ENCODE assay signal across 19 cellular contexts in the genomic region with DNA sequence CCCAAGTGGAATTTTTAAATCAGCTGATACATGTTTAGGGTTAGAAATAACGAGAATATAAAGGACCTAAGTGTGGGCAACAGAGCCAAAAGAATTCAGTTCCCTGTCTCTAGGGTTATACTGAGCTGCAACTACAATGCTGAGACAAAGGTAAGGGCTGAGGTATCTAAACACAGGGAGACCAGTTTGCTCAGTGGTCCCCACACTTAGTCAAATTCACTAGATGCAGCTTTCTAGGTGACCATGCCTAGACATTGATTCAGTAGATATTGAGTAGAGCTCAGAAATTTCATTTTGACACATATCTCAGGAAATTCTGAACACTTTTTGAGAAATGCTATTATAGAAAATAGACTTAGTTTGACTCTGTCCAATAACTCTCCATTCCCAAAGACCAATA.
DNase-seq lines count a peak whose midpoint lies in the region; ATAC-seq and TF ChIP-seq lines count a peak whose summit lies in the region.
"Had no signal": no experiment of that assay in that cellular context is flagged by ENCODE, and none has a peak within 500 bp of the region (broad histone marks: within the 10 kb centered on the region; RNA-seq: fewer than 3 reads in every experiment).

No MANE protein-coding gene starts in this region.

- CTCF ChIA-PET in activated CD8-positive, alpha-beta memory T cell treated with anti-CD3 and anti-CD28 coated beads, Interleukin-2, amount 10 ng/mL, durations not matched to agents 7 days and 5 days (lab: Charles Lee), result interaction anchor here (0.9 to 1.4 kb wide), 3 partner anchors 27 to 172 kb away, joined by 3 to 5 read pairs (median 3); no protein-coding TSS in a partner anchor
- CTCF ChIA-PET in PC-3 (lab: Charles Lee), result no interaction called here

- H3K9me3 Mint-ChIP-seq in activated CD8-positive, alpha-beta memory T cell treated with anti-CD3 and anti-CD28 coated beads, Interleukin-2, amount 10 ng/mL, durations not matched to agents 7 days and 5 days (ENCODE audit: low read depth), result peaks cover 2% of the 10 kb centered on the region
- H3K9me3 Mint-ChIP-seq in effector memory CD8-positive, alpha-beta T cell, result no peaks in the 10 kb centered on the region
- H3K9me3 Mint-ChIP-seq: CD14-positive monocyte, H9 had no signal

- H3K36me3 ChIP-seq in PC-3 (ENCODE audit: low read depth, low read length) (no peaks in the 10 kb centered on the region), tibial artery (no peaks in the 10 kb centered on the region), gastrocnemius medialis (no peaks in the 10 kb centered on the region)
- H3K36me3 ChIP-seq: SJCRH30 had no signal

- no peaks in the 10 kb centered on the region for H4K20me1 ChIP-seq in PC-3 (ENCODE audit: low read length)

- TF ChIP-seq CTCF in PC-3 (conservative IDR thresholded peaks at IDR 0.05; ENCODE audit: low read depth, low read length) (no peak), tibial artery (IDR thresholded peaks at IDR 0.05) (no peak), gastrocnemius medialis (IDR thresholded peaks at IDR 0.05 in 4 of 5, conservative IDR thresholded peaks at IDR 0.05 in 1 of 5) (no peak)

- H3K4me3 Mint-ChIP-seq in activated CD8-positive, alpha-beta memory T cell treated with anti-CD3 and anti-CD28 coated beads, Interleukin-2, amount 10 ng/mL, durations not matched to agents 7 days and 5 days, result no peak overlapping the region
- peak overlapping the region in 1 of 2 donors; percentile 63 for H3K4me3 Mint-ChIP-seq in effector memory CD8-positive, alpha-beta T cell
- H3K4me3 Mint-ChIP-seq: CD14-positive monocyte, H9, HFFc6 had no signal

- peak overlapping the region; percentile 79 for H3K27ac Mint-ChIP-seq in activated CD8-positive, alpha-beta memory T cell treated with anti-CD3 and anti-CD28 coated beads, Interleukin-2, amount 10 ng/mL, durations not matched to agents 7 days and 5 days
- peak overlapping the region; percentile 47 to 89 for H3K27ac Mint-ChIP-seq in effector memory CD8-positive, alpha-beta T cell
- H3K27ac Mint-ChIP-seq: CD14-positive monocyte, H9, HFFc6 had no signal

- H3K27me3 ChIP-seq in PC-3 (ENCODE audit: low read length) (no peaks in the 10 kb centered on the region), tibial artery (no peaks in the 10 kb centered on the region), gastrocnemius medialis (no peaks in the 10 kb centered on the region)
- H3K27me3 ChIP-seq: SJCRH30 had no signal

- peak overlapping the region; percentile 51 for H3K4me2 ChIP-seq in PC-3 (ENCODE audit: low read length)

- H3K9me2 ChIP-seq in PC-3 (replicated peaks; ENCODE audit: low read length), result no peaks in the 10 kb centered on the region

- H3K27ac ChIP-seq in PC-3 (ENCODE audit: low read length) (peak overlapping the region; percentile 49), tibial artery (peak overlapping the region; percentile 28 to 53), gastrocnemius medialis (no peak overlapping the region)
- H3K27ac ChIP-seq: SJCRH30 had no signal

- no peaks in the 10 kb centered on the region for H3F3A ChIP-seq in PC-3 (ENCODE audit: low read length, unreplicated experiment)

- no peaks in the 10 kb centered on the region for H3K79me2 ChIP-seq in PC-3 (ENCODE audit: low read length)

- in situ Hi-C loops in gastrocnemius medialis (cut with MboI; ENCODE audit: low sequenced_read_pairs in 4 of 4), result no loop called here

- no peak for DNase-seq in activated CD8-positive, alpha-beta memory T cell treated with anti-CD3 and anti-CD28 coated beads, Interleukin-2, amount 10 ng/mL, durations not matched to agents 7 days and 5 days
- no peak for DNase-seq in activated CD8-positive, alpha-beta memory T cell treated with anti-CD3 and anti-CD28 coated beads, Interleukin-2, amount 50 U/mL, for 48 hours
- DNase-seq in PC-3, result no peak
- DNase-seq in effector memory CD8-positive, alpha-beta T cell, result no peak
- DNase-seq in tibial artery, result no peak
- no peak for DNase-seq in NCI-H2107 treated with DMSO at 0.1 percent for 48 hours (lab: John Stamatoyannopoulos, UW; ENCODE audit: unreplicated experiment)
- no peak for DNase-seq in gastrocnemius medialis
- DNase-seq: EL, GF-D8, H9, HFFc6, Karpas-422, NCI-H1105 treated with DMSO at 0.1 percent for 48 hours, NCI-H2081, NCI-H2171 treated with DMSO at 0.1 percent for 48 hours, NCI-H446, NCI-H526, SJCRH30 had no signal

- intact Hi-C loops in PC-3 (cut with micrococcal nuclease), result no loop called here
- intact Hi-C loops in tibial artery (cut with DNase I; ENCODE audit: low total_unique reads), result no loop called here
- intact Hi-C loops in gastrocnemius medialis (cut with DNase I; ENCODE audit: low total_unique reads), result no loop called here

- H3K27me3 Mint-ChIP-seq in activated CD8-positive, alpha-beta memory T cell treated with anti-CD3 and anti-CD28 coated beads, Interleukin-2, amount 10 ng/mL, durations not matched to agents 7 days and 5 days, result no peaks in the 10 kb centered on the region
- H3K27me3 Mint-ChIP-seq in effector memory CD8-positive, alpha-beta T cell, result no peaks in the 10 kb centered on the region

- no peak overlapping the region for H3K9ac ChIP-seq in PC-3 (ENCODE audit: low read length)

- no peak overlapping the region for H3K4me3 ChIP-seq in PC-3 (ENCODE audit: low read length)
- H3K4me3 ChIP-seq in tibial artery, result no peak overlapping the region
- H3K4me3 ChIP-seq in gastrocnemius medialis, result no peak overlapping the region
- H3K4me3 ChIP-seq: SJCRH30 had no signal

- POLR2A ChIA-PET in PC-3 (lab: Charles Lee; ENCODE audit: unreplicated experiment), result no interaction called here

- TF ChIP-seq POLR2A in gastrocnemius medialis (IDR thresholded peaks at IDR 0.05), result no peak

- no peak overlapping the region for H2AFZ ChIP-seq in PC-3 (ENCODE audit: low read length)

- H3K36me3 Mint-ChIP-seq in activated CD8-positive, alpha-beta memory T cell treated with anti-CD3 and anti-CD28 coated beads, Interleukin-2, amount 10 ng/mL, durations not matched to agents 7 days and 5 days, result peaks cover 17% of the 10 kb centered on the region
- H3K36me3 Mint-ChIP-seq in effector memory CD8-positive, alpha-beta T cell (ENCODE audit: insufficient read depth), result no peaks in the 10 kb centered on the region
- H3K36me3 Mint-ChIP-seq: CD14-positive monocyte had no signal

- no peak for ATAC-seq in activated CD8-positive, alpha-beta memory T cell treated with anti-CD3 and anti-CD28 coated beads, Interleukin-2, amount 10 ng/mL, durations not matched to agents 7 days and 5 days
- ATAC-seq in PC-3 (no peak), gastrocnemius medialis (no peak)
- no peak for ATAC-seq in effector memory CD8-positive, alpha-beta T cell (replicated peaks)

- H3K4me1 Mint-ChIP-seq in activated CD8-positive, alpha-beta memory T cell treated with anti-CD3 and anti-CD28 coated beads, Interleukin-2, amount 10 ng/mL, durations not matched to agents 7 days and 5 days, result peaks cover 42% of the 10 kb centered on the region
- peaks cover 61 to 62% of the 10 kb centered on the region in 2 donors for H3K4me1 Mint-ChIP-seq in effector memory CD8-positive, alpha-beta T cell (ENCODE audit: low read depth in 2 of 2)

- no TSS peak for BruUV-seq in PC-3 (replicated peaks; lab: Mats Ljungman, UMichigan)

- H3K9me3 ChIP-seq in PC-3 (ENCODE audit: low read length) (no peaks in the 10 kb centered on the region), tibial artery (no peaks in the 10 kb centered on the region), gastrocnemius medialis (no peaks in the 10 kb centered on the region)
- H3K9me3 ChIP-seq: SJCRH30 had no signal

- H3K4me1 ChIP-seq in PC-3 (ENCODE audit: insufficient read depth, low read length), result peaks cover 17% of the 10 kb centered on the region
- H3K4me1 ChIP-seq in tibial artery, result peaks cover 0 to 68% (median 32%) of the 10 kb centered on the region in 4 donors
- no peaks in the 10 kb centered on the region for H3K4me1 ChIP-seq in gastrocnemius medialis
- H3K4me1 ChIP-seq: SJCRH30 had no signal

Comparison
In these comparisons a context has a peak if more than half of its experiments do, and no peak if none do; other contexts are left out.
1. H3K27ac ChIP-seq: peak in PC-3 (single experiment) and tibial artery (2 of 2); none in gastrocnemius medialis (0 of 4).